ENCODE assay signal across 27 cellular contexts in the genomic region with DNA sequence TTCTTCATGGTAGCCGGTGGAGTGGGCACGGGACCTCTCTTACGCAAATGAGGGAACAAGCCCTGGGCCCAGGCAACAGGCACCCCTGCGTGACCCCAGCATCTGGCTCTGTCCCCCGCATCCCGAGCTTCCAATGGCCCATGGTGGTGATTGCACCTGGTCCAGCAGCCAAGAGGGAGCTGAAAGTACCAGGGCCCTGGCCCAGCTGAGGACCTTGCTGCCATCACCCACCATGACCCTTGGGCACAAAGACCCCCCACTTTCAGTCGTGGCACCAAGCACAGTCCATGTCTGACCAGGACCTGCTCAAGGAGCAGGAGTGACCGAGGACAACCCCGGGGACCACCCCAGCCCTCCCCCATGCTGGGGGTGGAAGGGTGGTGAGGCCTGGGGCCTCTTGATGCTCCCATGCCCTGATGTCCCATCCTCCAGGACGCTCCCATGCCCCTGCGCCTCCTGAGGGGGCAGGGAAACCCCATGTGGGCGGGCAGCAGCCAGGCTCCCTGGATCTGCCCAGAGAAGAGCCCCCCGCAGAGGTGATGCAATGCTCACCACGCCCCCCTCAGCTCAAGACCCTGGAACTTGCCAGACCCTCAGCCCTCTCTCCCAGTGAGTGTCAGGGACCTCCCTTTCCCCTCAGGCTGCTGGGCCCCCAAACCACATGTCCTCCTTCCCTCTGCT.
"Had no signal": no experiment of that assay in that cellular context is flagged by ENCODE, and none has a peak within 500 bp of the region (broad histone marks: within the 10 kb centered on the region; RNA-seq: fewer than 3 reads in every experiment).

No MANE protein-coding gene starts in this region.

- H3K4me3 ChIP-seq: adrenal gland, K562 had no signal

- H3K9me3 ChIP-seq: adrenal gland had no signal

- ATAC-seq: activated T-cell treated with anti-CD3 and anti-CD28 coated beads, Interleukin-2, amount 50 U/mL, for 72 hours; K562; Panc1 had no signal

- DNase-seq: activated CD4-positive, alpha-beta memory T cell treated with anti-CD3 and anti-CD28 coated beads for 36 hours; activated CD4-positive, alpha-beta T cell treated with anti-CD3 and anti-CD28 coated beads, Interleukin-2, amount 10 ng/mL, durations not matched to agents 7 days and 5 days; activated CD4-positive, CD25-positive, alpha-beta regulatory T cell; activated naive CD4-positive, alpha-beta T cell treated with anti-CD3 and anti-CD28 coated beads, Interleukin-2, amount 50 U/mL, for 16 hours; activated naive CD8-positive, alpha-beta T cell treated with anti-CD3 and anti-CD28 coated beads, Interleukin-2, amount 10 ng/mL, durations not matched to agents 7 days and 5 days; activated T-cell treated with anti-CD3 and anti-CD28 coated beads for 4 hours; activated T-cell treated with anti-CD3 and anti-CD28 coated beads, Interleukin-2, amount 50 U/mL, for 72 hours; adrenal gland; anterior cingulate cortex; caudate nucleus; Karpas-422; MM.1S; NCI-H146; NCI-H187 treated with DMSO at 0.1 percent for 48 hours; NCI-H2107; NCI-H2171 treated with DMSO at 0.1 percent for 48 hours; NCI-H510A treated with DMSO at 0.1 percent for 48 hours; NCI-H69; NK-92 treated with Interleukin-12 subunit alpha and Interleukin-12 subunit beta, amount 100 ng/mL, for 24 hours; OCI-M1; RPMI8226; SHP77 treated with DMSO at 0.1 percent for 48 hours; T-helper 1 cell had no signal

- H3K27me3 ChIP-seq: adrenal gland had no signal

- H3K36me3 Mint-ChIP-seq: activated CD4-positive, alpha-beta memory T cell treated with anti-CD3 and anti-CD28 coated beads for 36 hours; activated naive CD8-positive, alpha-beta T cell treated with anti-CD3 and anti-CD28 coated beads, Interleukin-2, amount 10 ng/mL, durations not matched to agents 7 days and 5 days had no signal

- H3K27ac ChIP-seq: adrenal gland, VCaP had no signal

- H3K4me1 Mint-ChIP-seq: activated CD4-positive, alpha-beta T cell treated with anti-CD3 and anti-CD28 coated beads, Interleukin-2, amount 10 ng/mL, durations not matched to agents 7 days and 5 days; activated naive CD8-positive, alpha-beta T cell treated with anti-CD3 and anti-CD28 coated beads, Interleukin-2, amount 10 ng/mL, durations not matched to agents 7 days and 5 days had no signal

- H3K27ac Mint-ChIP-seq: activated CD4-positive, alpha-beta memory T cell treated with anti-CD3 and anti-CD28 coated beads for 36 hours; activated CD4-positive, alpha-beta T cell treated with anti-CD3 and anti-CD28 coated beads, Interleukin-2, amount 10 ng/mL, durations not matched to agents 7 days and 5 days; activated naive CD8-positive, alpha-beta T cell treated with anti-CD3 and anti-CD28 coated beads, Interleukin-2, amount 10 ng/mL, durations not matched to agents 7 days and 5 days; activated T-cell treated with anti-CD3 and anti-CD28 coated beads, Interleukin-2, amount 50 U/mL, for 72 hours; activated T-helper 2 cell treated with anti-CD3 and anti-CD28 coated beads, Interferon-gamma antibody, Interleukin-2, Interleukin-4, amounts not matched to agents 10 μg/mL and 5 μg/mL and 100 μg/mL, durations not matched to agents 14 hours and 24 hours and 36 hours had no signal

- H3K27me3 Mint-ChIP-seq: activated CD4-positive, alpha-beta memory T cell treated with anti-CD3 and anti-CD28 coated beads for 36 hours; activated CD4-positive, alpha-beta T cell treated with anti-CD3 and anti-CD28 coated beads, Interleukin-2, amount 10 ng/mL, durations not matched to agents 7 days and 5 days had no signal

- H3K4me1 ChIP-seq: adrenal gland had no signal

- H3K36me3 ChIP-seq: adrenal gland had no signal

- H3K4me3 Mint-ChIP-seq: activated CD4-positive, alpha-beta memory T cell treated with anti-CD3 and anti-CD28 coated beads for 36 hours; activated CD4-positive, alpha-beta T cell treated with anti-CD3 and anti-CD28 coated beads, Interleukin-2, amount 10 ng/mL, durations not matched to agents 7 days and 5 days; activated naive CD8-positive, alpha-beta T cell treated with anti-CD3 and anti-CD28 coated beads, Interleukin-2, amount 10 ng/mL, durations not matched to agents 7 days and 5 days; activated T-cell treated with anti-CD3 and anti-CD28 coated beads, Interleukin-2, amount 50 U/mL, for 72 hours had no signal
